ENCODE assay signal across 10 cellular contexts in the genomic region with DNA sequence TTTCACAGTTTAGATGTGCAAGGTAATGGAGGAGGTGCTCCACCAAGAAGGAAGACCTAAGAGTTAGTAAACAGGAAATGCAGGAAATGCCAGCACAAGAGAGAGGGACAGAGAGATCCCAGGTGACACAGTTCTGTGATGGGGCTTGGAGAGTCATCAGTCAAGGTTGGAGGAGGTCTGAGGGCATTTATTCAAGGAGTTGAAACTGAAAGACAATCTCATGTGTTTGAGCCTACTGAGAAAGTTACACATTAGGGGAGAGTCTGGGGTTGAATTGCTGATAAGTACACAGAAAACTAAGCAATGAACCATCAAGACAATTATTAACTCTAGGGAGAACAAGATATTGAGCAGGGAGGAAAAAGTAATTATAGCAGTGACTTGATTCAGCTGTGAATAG.
A peak's percentile ranks its signal among the peaks of the same experiment; 100 is the strongest.
DNase-seq lines count a peak whose midpoint lies in the region; ATAC-seq lines count a peak whose summit lies in the region.
"Had no signal": no experiment of that assay in that cellular context is flagged by ENCODE, and none has a peak within 500 bp of the region (broad histone marks: within the 10 kb centered on the region; RNA-seq: fewer than 3 reads in every experiment).

No MANE protein-coding gene starts in this region.

- H3K27me3 Mint-ChIP-seq in memory B cell, result no peaks in the 10 kb centered on the region

- H3K27ac Mint-ChIP-seq in memory B cell, result peak overlapping the region; percentile 28

- ATAC-seq in GM18861 (IDR thresholded peaks at IDR 0.05; ENCODE audit: unreplicated experiment), result peak; percentile 98
- peak; percentile 98 for ATAC-seq in GM21423 (IDR thresholded peaks at IDR 0.05; ENCODE audit: unreplicated experiment)
- peak; percentile 98 for ATAC-seq in HG03354 (IDR thresholded peaks at IDR 0.05; ENCODE audit: poor library complexity, severe bottlenecking, unreplicated experiment)
- ATAC-seq in memory B cell (ENCODE audit: low read depth), result no peak

- H3K9me3 Mint-ChIP-seq in memory B cell, result peaks cover 1% of the 10 kb centered on the region

- H3K4me1 Mint-ChIP-seq in memory B cell, result peaks cover 6% of the 10 kb centered on the region

- DNase-seq in memory B cell (ENCODE audit: low spot score in 2 of 2), result no peak
- no peak for DNase-seq in stimulated activated CD4-positive, alpha-beta T cell treated with anti-CD3 and anti-CD28 coated beads, Interleukin-2, amount 100 ng/mL, for 48 hours
- no peak for DNase-seq in activated effector memory CD4-positive, alpha-beta T cell treated with Interleukin-2 at 50 U/mL for 16 hours
- no peak for DNase-seq in germinal center (ENCODE audit: low spot score)
- DNase-seq: activated gamma-delta T cell, esophagus squamous epithelium, SK-N-SH had no signal

- no peak overlapping the region for H3K4me3 Mint-ChIP-seq in memory B cell

- H3K36me3 Mint-ChIP-seq in memory B cell, result peaks cover 46% of the 10 kb centered on the region
